Comparison of ENCODE assay signal across 9 cellular contexts in genomic region chr14:35932659-35933159, GRCh38.
DNase-seq lines count a peak whose midpoint lies in the region; ATAC-seq, FAIRE-seq and TF ChIP-seq lines count a peak whose summit lies in the region.
"Had no signal": no experiment of that assay in that cellular context is flagged by ENCODE, and none has a peak within 500 bp of the region (broad histone marks: within the 10 kb centered on the region; RNA-seq: fewer than 3 reads in every experiment).

No MANE protein-coding gene starts in this region.

- peak; percentile 52 for ATAC-seq in HepG2
- no peak for ATAC-seq in right lobe of liver

- H4K20me1 ChIP-seq in HepG2 (ENCODE audit: insufficient read depth, low read length) = no peaks in the 10 kb centered on the region
- H4K20me1 ChIP-seq in Karpas-422 (ENCODE audit: insufficient read depth, low read depth, low read length) = no peaks in the 10 kb centered on the region

- H3K27ac ChIP-seq in HepG2 (ENCODE audit: extremely low read length, insufficient read depth, low read length) (no peak overlapping the region), right lobe of liver (no peak overlapping the region), Karpas-422 (ENCODE audit: low read length) (no peak overlapping the region)

- H3K9me2 ChIP-seq in Karpas-422 (replicated peaks; ENCODE audit: insufficient read depth, low read length) = no peaks in the 10 kb centered on the region

- no peaks in the 10 kb centered on the region for H3K79me2 ChIP-seq in HepG2 (ENCODE audit: insufficient read depth, low read length)
- H3K79me2 ChIP-seq in Karpas-422 (ENCODE audit: low read length) = no peaks in the 10 kb centered on the region

- H3K9me3 ChIP-seq in HepG2 (ENCODE audit: low read length) = no peaks in the 10 kb centered on the region
- no peaks in the 10 kb centered on the region for H3K9me3 ChIP-seq in right lobe of liver
- no peaks in the 10 kb centered on the region for H3K9me3 ChIP-seq in Karpas-422 (ENCODE audit: low read length)

- H2AFZ ChIP-seq in HepG2 (ENCODE audit: low read length) (no peak overlapping the region), Karpas-422 (ENCODE audit: low read length) (peak overlapping the region; percentile 0; the same call in 1 of the 2 replicates)

- H3K4me1 ChIP-seq in HepG2 (ENCODE audit: insufficient read depth, low read length) (no peaks in the 10 kb centered on the region), right lobe of liver (no peaks in the 10 kb centered on the region), Karpas-422 (ENCODE audit: low read length) (no peaks in the 10 kb centered on the region)

- no TSS peak for BruUV-seq in HepG2 (replicated peaks; lab: Mats Ljungman, UMichigan)

- no peaks in the 10 kb centered on the region for H3K36me3 Mint-ChIP-seq in activated naive CD4-positive, alpha-beta T cell treated with anti-CD3 and anti-CD28 coated beads, Interleukin-2, amount 10 ng/mL, durations not matched to agents 7 days and 5 days

- no peak for FAIRE-seq in HepG2 (lab: Jason Lieb, UNC)

- TF ChIP-seq CTCF in HepG2 (CRISPR knock-in tag; IDR thresholded peaks at IDR 0.05) (no peak), right lobe of liver (IDR thresholded peaks at IDR 0.05) (no peak)

- TF ChIP-seq POLR2A in HepG2 (IDR thresholded peaks at IDR 0.05; ENCODE audit: insufficient read depth in 1 of 2, low read depth in 2 of 2, low read length in 2 of 2) (no peak), right lobe of liver (IDR thresholded peaks at IDR 0.05) (no peak)

- H3K27me3 ChIP-seq in HepG2 (ENCODE audit: control insufficient read depth in 1 of 2, insufficient read depth in 2 of 2, low read length in 2 of 2) (peaks cover 0 to 6% of the 10 kb centered on the region in 2 experiments; a peak in 1 of 5 replicates), right lobe of liver (no peaks in the 10 kb centered on the region), Karpas-422 (ENCODE audit: low read length) (no peaks in the 10 kb centered on the region)

- H3K4me3 ChIP-seq in HepG2 (replicated peaks in 1 of 3; ENCODE audit: insufficient read depth in 1 of 3, low read depth in 2 of 3, low read length in 3 of 3) (no peak overlapping the region), right lobe of liver (no peak overlapping the region), Karpas-422 (ENCODE audit: low read length) (no peak overlapping the region)

- CTCF ChIA-PET in HepG2 (lab: Yijun Ruan, JAX; ENCODE audit: low intra/inter-chr PET ratio, low total read pairs) = no interaction called here
- CTCF ChIA-PET in activated naive CD4-positive, alpha-beta T cell treated with anti-CD3 and anti-CD28 coated beads, Interleukin-2, amount 10 ng/mL, durations not matched to agents 7 days and 5 days (lab: Charles Lee) = no interaction called here

- TF ChIP-seq RAD21 in HepG2 (CRISPR knock-in tag; IDR thresholded peaks at IDR 0.05) = no peak

- H3K27ac Mint-ChIP-seq in activated naive CD4-positive, alpha-beta T cell treated with anti-CD3 and anti-CD28 coated beads, Interleukin-2, amount 10 ng/mL, durations not matched to agents 7 days and 5 days = peak overlapping the region; percentile 69

- H3K9me3 Mint-ChIP-seq in activated naive CD4-positive, alpha-beta T cell treated with anti-CD3 and anti-CD28 coated beads, Interleukin-2, amount 10 ng/mL, durations not matched to agents 7 days and 5 days = no peaks in the 10 kb centered on the region

- H3K9ac ChIP-seq in HepG2 (ENCODE audit: insufficient read depth, low read depth, low read length) (no peak overlapping the region), Karpas-422 (ENCODE audit: low read length) (no peak overlapping the region)

- WGBS in HepG2 (ENCODE audit: low lambda C conversion rate) = 11% methylated on average over 13 of the region's 13 CpGs
- WGBS in right lobe of liver (ENCODE audit: insufficient coverage, low coverage, low lambda C conversion rate, missing lambda C conversion rate) = 41% methylated on average over 12 of the region's 13 CpGs

- no peaks in the 10 kb centered on the region for H3K27me3 Mint-ChIP-seq in activated naive CD4-positive, alpha-beta T cell treated with anti-CD3 and anti-CD28 coated beads, Interleukin-2, amount 10 ng/mL, durations not matched to agents 7 days and 5 days

- H3K36me3 ChIP-seq in HepG2 (replicated peaks in 1 of 2; ENCODE audit: control insufficient read depth in 1 of 2, insufficient read depth in 2 of 2, low read length in 2 of 2) (no peaks in the 10 kb centered on the region), right lobe of liver (no peaks in the 10 kb centered on the region), Karpas-422 (ENCODE audit: insufficient read depth, low read length) (no peaks in the 10 kb centered on the region)

- H3K4me2 ChIP-seq in HepG2 (ENCODE audit: low read depth, low read length) (peak overlapping the region; percentile 23), Karpas-422 (ENCODE audit: low read depth, low read length, poor library complexity, severe bottlenecking) (peak overlapping the region; percentile 8)

- POLR2A ChIA-PET in HepG2 (lab: Yijun Ruan, JAX) = no interaction called here

- intact Hi-C loops in HepG2 (cut with micrococcal nuclease; ENCODE audit: unreplicated experiment) = no loop called here
- intact Hi-C loops in right lobe of liver (cut with DNase I) = no loop called here

- no peak for TF ChIP-seq EP300 in HepG2 (IDR thresholded peaks at IDR 0.05; ENCODE audit: low read depth in 2 of 2, low read length in 2 of 2)
- TF ChIP-seq EP300 in HepG2 (CRISPR knock-in tag; IDR thresholded peaks at IDR 0.05; ENCODE audit: borderline replicate concordance) = no peak

- in situ Hi-C loops in HepG2 (cut with HindIII; ENCODE audit: extremely low pct_ligation_motif_present, low pct_unique_long_range_greater_than_20kb) = no loop called here

- peaks cover 39% of the 10 kb centered on the region for H3K4me1 Mint-ChIP-seq in activated naive CD4-positive, alpha-beta T cell treated with anti-CD3 and anti-CD28 coated beads, Interleukin-2, amount 10 ng/mL, durations not matched to agents 7 days and 5 days

- H3K4me3 Mint-ChIP-seq in activated naive CD4-positive, alpha-beta T cell treated with anti-CD3 and anti-CD28 coated beads, Interleukin-2, amount 10 ng/mL, durations not matched to agents 7 days and 5 days = peak overlapping the region; percentile 48

- DNase-seq in HepG2 (ENCODE audit: low spot score) = no peak
- DNase-seq in right lobe of liver = no peak
- no peak for DNase-seq in Karpas-422
- DNase-seq in activated naive CD4-positive, alpha-beta T cell treated with anti-CD3 and anti-CD28 coated beads, Interleukin-2, amount 10 ng/mL, durations not matched to agents 7 days and 5 days = peak; percentile 72
- no peak for DNase-seq in globus pallidus (ENCODE audit: low spot score)
- DNase-seq in T1000 (lab: John Stamatoyannopoulos, UW) = no peak
- no peak for DNase-seq in DMS153 (lab: John Stamatoyannopoulos, UW)
- no peak for DNase-seq in OCI-M2 (lab: John Stamatoyannopoulos, UW; ENCODE audit: unreplicated experiment)
- DNase-seq: NCI-H1092 had no signal

TF ChIP-seq in HepG2, 621 proteins besides CTCF, POLR2A, EP300 and RAD21:
- peak; percentile 64 for TF ChIP-seq USF2 (IDR thresholded peaks at IDR 0.05; ENCODE audit: low read depth, low read length)
- no peak for TF ChIP-seq USF2 (CRISPR knock-in tag; IDR thresholded peaks at IDR 0.05; ENCODE audit: borderline replicate concordance)
- 0 out of 2 replicates have a peak, but pooled peaks have one; percentile 26 for TF ChIP-seq ZNF567 (CRISPR knock-in tag; IDR thresholded peaks at IDR 0.05; ENCODE audit: borderline replicate concordance)
- TF ChIP-seq MNT (IDR thresholded peaks at IDR 0.05) = peak; percentile 87
- no peak for TF ChIP-seq BRD4 (CRISPR knock-in tag; IDR thresholded peaks at IDR 0.05)
- peak; percentile 69 for TF ChIP-seq RAD51 (IDR thresholded peaks at IDR 0.05; ENCODE audit: borderline replicate concordance)
TF ChIP-seq in HepG2: peak in this region for 4.
